ENCODE assay signal across 18 cellular contexts in the genomic region with DNA sequence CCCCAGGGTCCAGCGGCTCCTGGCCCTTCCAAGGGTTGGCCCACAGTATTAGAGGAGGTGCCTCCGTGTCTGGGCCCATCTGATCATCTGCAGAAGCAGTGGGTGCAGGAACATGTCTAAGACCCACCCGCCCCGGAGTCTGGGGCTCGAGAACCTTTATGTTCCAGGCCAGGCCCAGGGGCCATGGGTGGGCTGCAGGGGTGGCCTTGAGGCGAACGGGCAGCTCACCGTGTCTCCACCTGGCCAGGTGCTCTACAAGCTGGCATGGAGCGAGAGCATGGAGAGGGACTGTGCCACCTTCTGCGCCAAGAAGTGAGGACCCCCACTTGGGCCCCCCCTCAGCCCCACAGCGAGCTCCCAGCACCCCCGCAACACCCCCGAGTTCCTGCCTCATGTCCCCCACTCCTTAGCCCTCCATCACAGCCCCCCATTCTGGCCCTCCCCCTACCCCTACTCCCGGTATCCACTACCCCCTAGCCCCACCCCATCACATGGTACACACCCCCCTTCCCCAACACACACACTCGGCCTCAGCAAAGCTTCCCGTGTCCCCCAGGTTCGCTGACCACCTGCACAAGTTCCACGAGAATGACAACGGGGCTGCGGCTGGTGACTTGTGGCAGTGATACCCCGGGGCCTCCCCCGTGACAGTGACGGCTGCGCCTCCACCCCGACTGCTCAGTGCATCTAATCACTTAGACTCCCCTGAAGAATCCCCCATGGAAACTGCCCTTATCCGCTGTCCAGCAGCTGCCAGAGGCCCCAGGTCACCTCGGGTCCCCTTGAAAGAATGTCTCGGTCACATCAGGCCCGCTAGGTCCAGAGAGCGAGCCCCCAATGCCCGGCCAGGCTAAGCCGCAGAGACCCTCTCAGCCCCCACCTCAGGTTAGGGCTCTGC.
"Had no signal": no experiment of that assay in that cellular context is flagged by ENCODE, and none has a peak within 500 bp of the region (broad histone marks: within the 10 kb centered on the region; RNA-seq: fewer than 3 reads in every experiment).

No MANE protein-coding gene starts in this region.

- H3K9me3 ChIP-seq: heart right ventricle, ovary, suprapubic skin, thyroid gland had no signal

- H3K27me3 ChIP-seq: heart right ventricle, ovary, suprapubic skin, thyroid gland had no signal

- H3K4me3 ChIP-seq: coronary artery, heart right ventricle, ovary, suprapubic skin, thyroid gland had no signal

- H3K27ac Mint-ChIP-seq: type B pancreatic cell had no signal

- DNase-seq: effector CD4-positive, alpha-beta T cell; heart right ventricle; hypothalamus; islet precursor cell; naive B cell; ovary; right cardiac atrium; small intestine; stimulated activated CD4-positive, alpha-beta T cell treated with anti-CD3 and anti-CD28 coated beads, Interleukin-12 subunit alpha, Interleukin-12 subunit beta, amount 100 ng/mL, for 4 hours; stimulated activated naive CD8-positive, alpha-beta T cell treated with anti-CD3 and anti-CD28 coated beads, Interleukin-15, Interleukin-2, amounts not matched to agents 100 U/mL and 50 U/mL, for 24 hours; thyroid gland had no signal

- H3K4me3 Mint-ChIP-seq: type B pancreatic cell had no signal

- H3K27me3 Mint-ChIP-seq: naive B cell, type B pancreatic cell had no signal

- FAIRE-seq: frontal cortex, small intestine, urothelium cell line had no signal

- H3K9me3 Mint-ChIP-seq: naive B cell, nephron, type B pancreatic cell had no signal

- H3K27ac ChIP-seq: coronary artery, heart right ventricle, ovary, suprapubic skin, thyroid gland had no signal

- H3K36me3 ChIP-seq: heart right ventricle, ovary, suprapubic skin, thyroid gland had no signal

- H3K36me3 Mint-ChIP-seq: naive B cell, type B pancreatic cell had no signal

- ATAC-seq: heart right ventricle; left lobe of liver; right cardiac atrium; stimulated activated naive CD8-positive, alpha-beta T cell treated with anti-CD3 and anti-CD28 coated beads, Interleukin-15, Interleukin-2, amounts not matched to agents 100 U/mL and 50 U/mL, for 24 hours had no signal
